ENCODE assay signal across 19 cellular contexts in genomic region chr4:24666316-24666715, GRCh38.
DNase-seq lines count a peak whose midpoint lies in the region; ATAC-seq and TF ChIP-seq lines count a peak whose summit lies in the region.
"Had no signal": no experiment of that assay in that cellular context is flagged by ENCODE, and none has a peak within 500 bp of the region (broad histone marks: within the 10 kb centered on the region; RNA-seq: fewer than 3 reads in every experiment).

No MANE protein-coding gene starts in this region.

- DNase-seq in Ammon's horn (ENCODE audit: low spot score) (peak; percentile 29), head of caudate nucleus (peak in 26 of 42 donors; percentile 10 to 77 (median 41)), substantia nigra (lab: John Stamatoyannopoulos, UW) (peak in 11 of 49 donors; percentile 2 to 31 (median 11)), islet precursor cell (no peak), lower lobe of right lung (no peak), 8988T (no peak)
- no peak for DNase-seq in activated naive CD4-positive, alpha-beta T cell (lab: John Stamatoyannopoulos, UW)
- DNase-seq: ACHN; AML-193; Calu3; CD4-positive, alpha-beta memory T cell; COR-L47; DMS53; DND-41; GOT3; HCEC 1CT had no signal

- no peaks in the 10 kb centered on the region for H3K9me3 ChIP-seq in lower lobe of right lung
- H3K9me3 ChIP-seq: A549 had no signal

- no peak for ATAC-seq in lower lobe of right lung
- ATAC-seq: A549 had no signal

- H3K27ac ChIP-seq in cingulate gyrus (ENCODE audit: low read depth, low read length) (peak overlapping the region; percentile 86), substantia nigra (ENCODE audit: low read depth, low read length, poor library complexity, severe bottlenecking) (peak overlapping the region; percentile 94), lower lobe of right lung (no peak overlapping the region)
- H3K27ac ChIP-seq: 22Rv1, A549 had no signal

- no peaks in the 10 kb centered on the region for H3K4me1 ChIP-seq in lower lobe of right lung
- H3K4me1 ChIP-seq: A549 had no signal

- H3K4me3 ChIP-seq in lower lobe of right lung = no peak overlapping the region
- H3K4me3 ChIP-seq: A549 had no signal

- no peaks in the 10 kb centered on the region for H3K36me3 ChIP-seq in lower lobe of right lung

- intact Hi-C loops in head of caudate nucleus (cut with DNase I) = no loop called here
- intact Hi-C loops in lower lobe of right lung (cut with DNase I) = no loop called here

- no peaks in the 10 kb centered on the region for H3K27me3 ChIP-seq in lower lobe of right lung (ENCODE audit: low read depth)

- no peak for TF ChIP-seq CTCF in lower lobe of right lung (IDR thresholded peaks at IDR 0.05)

Comparison
In these comparisons a context has a peak if more than half of its experiments do, and no peak if none do; other contexts are left out.
1. DNase-seq: peak in Ammon's horn (single experiment) and head of caudate nucleus (26 of 42); none in islet precursor cell (single experiment), lower lobe of right lung (single experiment), activated naive CD4-positive, alpha-beta T cell (0 of 4) and 8988T (single experiment).